8 cellular contexts compared by ENCODE assay signal in the genomic region with DNA sequence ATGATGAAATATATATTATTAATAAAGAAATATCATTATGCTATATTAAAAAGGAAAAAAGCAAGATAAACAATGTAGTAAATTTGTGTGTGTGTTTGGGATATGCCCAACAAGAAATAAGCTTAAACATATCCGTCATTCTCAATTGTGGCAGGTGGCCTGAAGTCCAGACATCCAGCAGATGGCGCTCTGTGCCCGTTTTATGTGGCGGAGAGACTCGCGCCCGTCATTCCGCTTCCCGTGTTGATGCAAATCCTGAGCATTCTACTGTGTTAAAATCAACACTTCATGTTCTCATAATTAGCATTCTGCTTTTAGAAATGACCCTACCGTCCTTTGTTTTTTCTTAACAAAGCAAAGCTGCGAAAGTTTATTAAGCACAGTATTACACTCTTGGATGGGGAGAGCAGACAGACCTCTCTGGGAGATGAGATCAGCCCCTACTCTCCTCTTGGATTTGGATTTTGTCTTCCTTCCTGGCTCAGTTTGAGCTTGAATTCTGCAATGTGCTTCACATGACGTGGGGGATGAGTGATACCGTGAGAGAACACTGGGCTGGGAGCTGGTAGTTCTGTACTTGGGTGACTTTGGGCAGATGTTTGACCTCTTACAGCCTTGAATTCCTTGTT.
DNase-seq lines count a peak whose midpoint lies in the region; ATAC-seq and TF ChIP-seq lines count a peak whose summit lies in the region.

No MANE protein-coding gene starts in this region.

- H3K27ac ChIP-seq in coronary artery (no peak overlapping the region), liver (ENCODE audit: low read depth in 1 of 2, low read length in 2 of 2) (no peak overlapping the region)

- H3K4me1 ChIP-seq in BE2C (no peaks in the 10 kb centered on the region), liver (ENCODE audit: control insufficient read depth in 4 of 4, insufficient read depth in 4 of 4, low read length in 3 of 4) (peaks cover 0 to 3% (median 0%) of the 10 kb centered on the region in 4 donors)

- H3K4me3 ChIP-seq in BE2C (ENCODE audit: low read depth, low read length) (peak overlapping the region; percentile 6; the same call in 1 of the 2 replicates), coronary artery (peak overlapping the region; percentile 36), liver (ENCODE audit: low read depth in 1 of 3, low read length in 3 of 3) (no peak overlapping the region)

- TF ChIP-seq CTCF in BE2C (IDR thresholded peaks at IDR 0.05; ENCODE audit: low read depth, low read length) = peak; percentile 89
- peak; percentile 64 for TF ChIP-seq CTCF in coronary artery (IDR thresholded peaks at IDR 0.05)
- TF ChIP-seq CTCF in liver (IDR thresholded peaks at IDR 0.05; ENCODE audit: low read depth, low read length, missing input control) = peak; percentile 82

- no peak overlapping the region for H3K9ac ChIP-seq in liver (ENCODE audit: low read depth in 1 of 2, low read length in 2 of 2)

- TF ChIP-seq RAD21 in liver (IDR thresholded peaks at IDR 0.05) = peak; percentile 88

- no peaks in the 10 kb centered on the region for H3K9me3 ChIP-seq in BE2C
- no peaks in the 10 kb centered on the region for H3K9me3 ChIP-seq in liver (ENCODE audit: control insufficient read depth in 4 of 4, low read length in 3 of 4)

- peak; percentile 82 for DNase-seq in BE2C
- peak; percentile 29 for DNase-seq in NCI-H2227 treated with DMSO at 0.1 percent for 48 hours (lab: John Stamatoyannopoulos, UW)
- peak; percentile 51 to 68 for DNase-seq in activated CD4-positive, alpha-beta T cell treated with anti-CD3 and anti-CD28 coated beads for 4 hours
- DNase-seq in coronary artery (ENCODE audit: low spot score) = no peak
- DNase-seq in stimulated activated CD4-positive, alpha-beta T cell treated with anti-CD3 and anti-CD28 coated beads, TNF-alpha, amount 100 ng/mL, for 48 hours (ENCODE audit: low read depth in 3 of 3) = peak; percentile 28 to 79 (median 53)

- WGBS in liver = 7% methylated on average over 13 of the region's 13 CpGs

- H3K36me3 ChIP-seq in BE2C (no peaks in the 10 kb centered on the region), liver (ENCODE audit: control insufficient read depth in 4 of 4, insufficient read depth in 3 of 4, low read depth in 1 of 4, low read length in 3 of 4) (no peaks in the 10 kb centered on the region)

- H3K27me3 ChIP-seq in BE2C (peaks cover 9% of the 10 kb centered on the region; the same call in 1 of the 2 replicates), liver (ENCODE audit: control insufficient read depth in 4 of 4, insufficient read depth in 4 of 4, low read length in 3 of 4) (peaks cover 0 to 12% (median 1%) of the 10 kb centered on the region in 4 donors)

- ATAC-seq in GM19043 (IDR thresholded peaks at IDR 0.05; ENCODE audit: low read depth, unreplicated experiment) (peak; percentile 88), HG03342 (IDR thresholded peaks at IDR 0.05; ENCODE audit: unreplicated experiment) (peak; percentile 95)

TF ChIP-seq in liver, 16 proteins besides CTCF, POLR2A, EP300 and RAD21:
- TF ChIP-seq, protein P1, sequence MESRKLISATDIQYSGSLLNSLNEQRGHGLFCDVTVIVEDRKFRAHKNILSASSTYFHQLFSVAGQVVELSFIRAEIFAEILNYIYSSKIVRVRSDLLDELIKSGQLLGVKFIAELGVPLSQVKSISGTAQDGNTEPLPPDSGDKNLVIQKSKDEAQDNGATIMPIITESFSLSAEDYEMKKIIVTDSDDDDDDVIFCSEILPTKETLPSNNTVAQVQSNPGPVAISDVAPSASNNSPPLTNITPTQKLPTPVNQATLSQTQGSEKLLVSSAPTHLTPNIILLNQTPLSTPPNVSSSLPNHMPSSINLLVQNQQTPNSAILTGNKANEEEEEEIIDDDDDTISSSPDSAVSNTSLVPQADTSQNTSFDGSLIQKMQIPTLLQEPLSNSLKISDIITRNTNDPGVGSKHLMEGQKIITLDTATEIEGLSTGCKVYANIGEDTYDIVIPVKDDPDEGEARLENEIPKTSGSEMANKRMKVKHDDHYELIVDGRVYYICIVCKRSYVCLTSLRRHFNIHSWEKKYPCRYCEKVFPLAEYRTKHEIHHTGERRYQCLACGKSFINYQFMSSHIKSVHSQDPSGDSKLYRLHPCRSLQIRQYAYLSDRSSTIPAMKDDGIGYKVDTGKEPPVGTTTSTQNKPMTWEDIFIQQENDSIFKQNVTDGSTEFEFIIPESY (IDR thresholded peaks at IDR 0.05) = no peak
- no peak for TF ChIP-seq HNF4G (IDR thresholded peaks at IDR 0.05)
- no peak for TF ChIP-seq RXRA (IDR thresholded peaks at IDR 0.05)
- no peak for TF ChIP-seq SP1 (IDR thresholded peaks at IDR 0.05)
- no peak for TF ChIP-seq HNF4A (conservative IDR thresholded peaks at IDR 0.05)
- TF ChIP-seq TAF1 (conservative IDR thresholded peaks at IDR 0.05) = no peak
- no peak for TF ChIP-seq FOXA2 (IDR thresholded peaks at IDR 0.05)
- TF ChIP-seq JUND (IDR thresholded peaks at IDR 0.05) = no peak
- TF ChIP-seq, protein P2, sequence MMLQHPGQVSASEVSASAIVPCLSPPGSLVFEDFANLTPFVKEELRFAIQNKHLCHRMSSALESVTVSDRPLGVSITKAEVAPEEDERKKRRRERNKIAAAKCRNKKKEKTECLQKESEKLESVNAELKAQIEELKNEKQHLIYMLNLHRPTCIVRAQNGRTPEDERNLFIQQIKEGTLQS (IDR thresholded peaks at IDR 0.05) = no peak
- no peak for TF ChIP-seq GABPA (IDR thresholded peaks at IDR 0.05 in 1 of 2, conservative IDR thresholded peaks at IDR 0.05 in 1 of 2)
- TF ChIP-seq NR2F2 (IDR thresholded peaks at IDR 0.05) = no peak
- TF ChIP-seq FOXA1 (IDR thresholded peaks at IDR 0.05) = no peak
- TF ChIP-seq, protein P3, sequence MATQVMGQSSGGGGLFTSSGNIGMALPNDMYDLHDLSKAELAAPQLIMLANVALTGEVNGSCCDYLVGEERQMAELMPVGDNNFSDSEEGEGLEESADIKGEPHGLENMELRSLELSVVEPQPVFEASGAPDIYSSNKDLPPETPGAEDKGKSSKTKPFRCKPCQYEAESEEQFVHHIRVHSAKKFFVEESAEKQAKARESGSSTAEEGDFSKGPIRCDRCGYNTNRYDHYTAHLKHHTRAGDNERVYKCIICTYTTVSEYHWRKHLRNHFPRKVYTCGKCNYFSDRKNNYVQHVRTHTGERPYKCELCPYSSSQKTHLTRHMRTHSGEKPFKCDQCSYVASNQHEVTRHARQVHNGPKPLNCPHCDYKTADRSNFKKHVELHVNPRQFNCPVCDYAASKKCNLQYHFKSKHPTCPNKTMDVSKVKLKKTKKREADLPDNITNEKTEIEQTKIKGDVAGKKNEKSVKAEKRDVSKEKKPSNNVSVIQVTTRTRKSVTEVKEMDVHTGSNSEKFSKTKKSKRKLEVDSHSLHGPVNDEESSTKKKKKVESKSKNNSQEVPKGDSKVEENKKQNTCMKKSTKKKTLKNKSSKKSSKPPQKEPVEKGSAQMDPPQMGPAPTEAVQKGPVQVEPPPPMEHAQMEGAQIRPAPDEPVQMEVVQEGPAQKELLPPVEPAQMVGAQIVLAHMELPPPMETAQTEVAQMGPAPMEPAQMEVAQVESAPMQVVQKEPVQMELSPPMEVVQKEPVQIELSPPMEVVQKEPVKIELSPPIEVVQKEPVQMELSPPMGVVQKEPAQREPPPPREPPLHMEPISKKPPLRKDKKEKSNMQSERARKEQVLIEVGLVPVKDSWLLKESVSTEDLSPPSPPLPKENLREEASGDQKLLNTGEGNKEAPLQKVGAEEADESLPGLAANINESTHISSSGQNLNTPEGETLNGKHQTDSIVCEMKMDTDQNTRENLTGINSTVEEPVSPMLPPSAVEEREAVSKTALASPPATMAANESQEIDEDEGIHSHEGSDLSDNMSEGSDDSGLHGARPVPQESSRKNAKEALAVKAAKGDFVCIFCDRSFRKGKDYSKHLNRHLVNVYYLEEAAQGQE (IDR thresholded peaks at IDR 0.05) = no peak
- TF ChIP-seq, protein P4, sequence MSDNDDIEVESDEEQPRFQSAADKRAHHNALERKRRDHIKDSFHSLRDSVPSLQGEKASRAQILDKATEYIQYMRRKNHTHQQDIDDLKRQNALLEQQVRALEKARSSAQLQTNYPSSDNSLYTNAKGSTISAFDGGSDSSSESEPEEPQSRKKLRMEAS (IDR thresholded peaks at IDR 0.05) = no peak
- TF ChIP-seq EGR1 (IDR thresholded peaks at IDR 0.05; ENCODE audit: low read depth in 2 of 2) = no peak
TF ChIP-seq in liver: peak in this region for 0.

Comparison
In these comparisons a context has a peak if more than half of its experiments do, and no peak if none do; other contexts are left out.
1. H3K4me3 ChIP-seq: peak in BE2C (single experiment) and coronary artery (single experiment); none in liver (0 of 3).
2. Peak in every context shown above with its lines, with median percentiles within 50 percentile points of each other: CTCF ChIP-seq.